In the genomic region with DNA sequence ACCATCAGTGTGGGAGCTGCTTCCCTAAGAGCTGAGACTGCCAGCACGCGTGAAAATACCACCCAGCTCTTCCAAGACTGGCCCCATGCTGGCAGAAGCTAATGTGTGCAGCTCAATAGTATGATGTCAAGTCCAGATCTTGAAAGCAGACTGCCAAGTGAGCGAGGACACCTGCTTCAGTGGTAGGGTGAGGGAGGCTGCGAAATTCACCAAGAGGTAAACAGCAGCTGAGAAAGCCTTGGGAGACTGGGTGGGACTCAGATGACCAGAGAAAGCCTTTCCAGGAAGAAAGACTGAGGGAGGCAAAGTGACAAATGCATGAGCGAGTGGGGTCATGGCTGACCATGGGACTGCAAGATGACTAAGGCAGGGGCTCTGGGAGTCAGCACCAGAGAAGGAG, we compare ENCODE assay signal across 21 cellular contexts.
DNase-seq lines count a peak whose midpoint lies in the region; ATAC-seq, FAIRE-seq and TF ChIP-seq lines count a peak whose summit lies in the region.
"Had no signal": no experiment of that assay in that cellular context is flagged by ENCODE, and none has a peak within 500 bp of the region (broad histone marks: within the 10 kb centered on the region; RNA-seq: fewer than 3 reads in every experiment).

No MANE protein-coding gene starts in this region.

- peaks cover 41% of the 10 kb centered on the region for H3K4me1 ChIP-seq in endothelial cell of umbilical vein (ENCODE audit: control insufficient read depth, extremely low read depth, insufficient read depth, low read length)
- H3K4me1 ChIP-seq in neural progenitor cell: no peaks in the 10 kb centered on the region
- no peaks in the 10 kb centered on the region for H3K4me1 ChIP-seq in smooth muscle cell (ENCODE audit: low read depth)
- no peaks in the 10 kb centered on the region for H3K4me1 ChIP-seq in breast epithelium

- no peaks in the 10 kb centered on the region for H3K36me3 Mint-ChIP-seq in activated CD8-positive, alpha-beta memory T cell treated with anti-CD3 and anti-CD28 coated beads, Interleukin-2, amount 10 ng/mL, durations not matched to agents 7 days and 5 days
- H3K36me3 Mint-ChIP-seq in neural progenitor cell: no peaks in the 10 kb centered on the region
- H3K36me3 Mint-ChIP-seq: CD14-positive monocyte had no signal

- H3K9ac ChIP-seq in endothelial cell of umbilical vein (replicated peaks; ENCODE audit: extremely low read depth, insufficient read depth, low read length) (no peak overlapping the region), neural progenitor cell (no peak overlapping the region), smooth muscle cell (ENCODE audit: low read depth) (no peak overlapping the region)

- TF ChIP-seq CTCF in endothelial cell of umbilical vein (IDR thresholded peaks at IDR 0.05; ENCODE audit: extremely low read depth in 1 of 2, insufficient read depth in 1 of 2, low read depth in 1 of 2, low read length in 2 of 2): no peak
- TF ChIP-seq CTCF in neural progenitor cell (IDR thresholded peaks at IDR 0.05): no peak
- no peak for TF ChIP-seq CTCF in smooth muscle cell (IDR thresholded peaks at IDR 0.05; ENCODE audit: borderline replicate concordance, insufficient read depth, poor library complexity, severe bottlenecking)
- TF ChIP-seq CTCF in breast epithelium (IDR thresholded peaks at IDR 0.05): no peak

- peak overlapping the region; percentile 64 for H3K27ac ChIP-seq in endothelial cell of umbilical vein (ENCODE audit: insufficient read depth, low read depth, low read length)
- H3K27ac ChIP-seq in neural progenitor cell: no peak overlapping the region
- peak overlapping the region; percentile 90 for H3K27ac ChIP-seq in smooth muscle cell (ENCODE audit: low read depth)
- H3K27ac ChIP-seq in breast epithelium: no peak overlapping the region
- H3K27ac ChIP-seq: 22Rv1 had no signal

- no TSS peak for BruUV-seq in endothelial cell of umbilical vein (replicated peaks; lab: Mats Ljungman, UMichigan)

- intact Hi-C loops in endothelial cell of umbilical vein (cut with micrococcal nuclease): loop anchor here (2.0 to 5.0 kb wide), 3 partner anchors 73 to 199 kb away; no protein-coding TSS in a partner anchor
- intact Hi-C loops in breast epithelium (cut with DNase I; ENCODE audit: low total_unique reads): no loop called here

- H3K4me3 Mint-ChIP-seq in activated CD8-positive, alpha-beta memory T cell treated with anti-CD3 and anti-CD28 coated beads, Interleukin-2, amount 10 ng/mL, durations not matched to agents 7 days and 5 days: no peak overlapping the region
- peak overlapping the region; percentile 41 for H3K4me3 Mint-ChIP-seq in neural progenitor cell
- H3K4me3 Mint-ChIP-seq: CD14-positive monocyte, GM23338 had no signal

- no peak for ATAC-seq in activated CD8-positive, alpha-beta memory T cell treated with anti-CD3 and anti-CD28 coated beads, Interleukin-2, amount 10 ng/mL, durations not matched to agents 7 days and 5 days
- no peak for ATAC-seq in GM19463 (IDR thresholded peaks at IDR 0.05; ENCODE audit: unreplicated experiment)
- ATAC-seq: GM23338 had no signal

- POLR2A ChIA-PET in endothelial cell of umbilical vein (lab: Charles Lee): no interaction called here

- H4K20me1 ChIP-seq in endothelial cell of umbilical vein (replicated peaks; ENCODE audit: control insufficient read depth, extremely low read depth, insufficient read depth, low read length) (no peaks in the 10 kb centered on the region), neural progenitor cell (ENCODE audit: low read depth) (no peaks in the 10 kb centered on the region), smooth muscle cell (ENCODE audit: low read depth) (no peaks in the 10 kb centered on the region)

- DNase-seq in activated CD8-positive, alpha-beta memory T cell treated with anti-CD3 and anti-CD28 coated beads, Interleukin-2, amount 50 U/mL, for 48 hours: peak; percentile 23
- DNase-seq in activated CD8-positive, alpha-beta memory T cell treated with anti-CD3 and anti-CD28 coated beads, Interleukin-2, amount 10 ng/mL, durations not matched to agents 7 days and 5 days: no peak
- no peak for DNase-seq in endothelial cell of umbilical vein (ENCODE audit: low read depth, low spot score)
- no peak for DNase-seq in neural progenitor cell (ENCODE audit: low spot score)
- DNase-seq in smooth muscle cell (lab: John Stamatoyannopoulos, UW; ENCODE audit: unreplicated experiment): no peak
- no peak for DNase-seq in NCI-H1105 treated with DMSO at 0.1 percent for 48 hours (lab: John Stamatoyannopoulos, UW)
- DNase-seq in breast epithelium (ENCODE audit: low spot score in 2 of 2): no peak
- DNase-seq: DMS79 treated with DMSO at 0.1 percent for 48 hours; Kasumi-1; MM.1S; NCI-H1092 treated with DMSO at 0.1 percent for 48 hours; NCI-H1694; NCI-H2081 treated with DMSO at 0.1 percent for 48 hours; NCI-H446 treated with DMSO at 0.1 percent for 48 hours; NCI-H748 treated with DMSO at 0.1 percent for 48 hours; NK-92 treated with Interleukin-12 subunit alpha and Interleukin-12 subunit beta, amount 100 ng/mL, for 24 hours; SHP77 had no signal

- peaks cover 65% of the 10 kb centered on the region for H3K27me3 Mint-ChIP-seq in activated CD8-positive, alpha-beta memory T cell treated with anti-CD3 and anti-CD28 coated beads, Interleukin-2, amount 10 ng/mL, durations not matched to agents 7 days and 5 days
- peaks cover 13% of the 10 kb centered on the region for H3K27me3 Mint-ChIP-seq in neural progenitor cell (ENCODE audit: insufficient read depth, low read depth)

- H3K4me2 ChIP-seq in endothelial cell of umbilical vein (ENCODE audit: insufficient read depth, low read length): no peak overlapping the region
- no peak overlapping the region for H3K4me2 ChIP-seq in neural progenitor cell
- no peak overlapping the region for H3K4me2 ChIP-seq in smooth muscle cell

- H3K27me3 ChIP-seq in endothelial cell of umbilical vein (ENCODE audit: control insufficient read depth in 2 of 2, insufficient read depth in 2 of 2, low read length in 2 of 2): no peaks in the 10 kb centered on the region
- no peaks in the 10 kb centered on the region for H3K27me3 ChIP-seq in neural progenitor cell
- no peaks in the 10 kb centered on the region for H3K27me3 ChIP-seq in smooth muscle cell (ENCODE audit: low read depth)
- H3K27me3 ChIP-seq in breast epithelium: no peaks in the 10 kb centered on the region

- no peak overlapping the region for H3K27ac Mint-ChIP-seq in activated CD8-positive, alpha-beta memory T cell treated with anti-CD3 and anti-CD28 coated beads, Interleukin-2, amount 10 ng/mL, durations not matched to agents 7 days and 5 days
- peak overlapping the region; percentile 88 for H3K27ac Mint-ChIP-seq in neural progenitor cell
- H3K27ac Mint-ChIP-seq: CD14-positive monocyte, GM23338 had no signal

- FAIRE-seq in endothelial cell of umbilical vein (lab: Jason Lieb, UNC): no peak

- CTCF ChIA-PET in activated CD8-positive, alpha-beta memory T cell treated with anti-CD3 and anti-CD28 coated beads, Interleukin-2, amount 10 ng/mL, durations not matched to agents 7 days and 5 days (lab: Charles Lee): no interaction called here
- CTCF ChIA-PET in endothelial cell of umbilical vein (lab: Charles Lee): interaction anchor here (0.9 to 1.4 kb wide), 2 partner anchors 62 to 203 kb away, joined by 3 read pairs; no protein-coding TSS in a partner anchor

- H2AFZ ChIP-seq in endothelial cell of umbilical vein (ENCODE audit: low read depth, low read length): no peak overlapping the region
- no peak overlapping the region for H2AFZ ChIP-seq in neural progenitor cell (replicated peaks)
- no peak overlapping the region for H2AFZ ChIP-seq in smooth muscle cell (ENCODE audit: low read depth)
- H2AFZ ChIP-seq: GM23338 had no signal

- no peaks in the 10 kb centered on the region for H3K36me3 ChIP-seq in endothelial cell of umbilical vein (ENCODE audit: control insufficient read depth in 2 of 2, extremely low read depth in 1 of 2, insufficient read depth in 2 of 2, low read length in 2 of 2)
- no peaks in the 10 kb centered on the region for H3K36me3 ChIP-seq in neural progenitor cell
- H3K36me3 ChIP-seq in smooth muscle cell (ENCODE audit: low read depth): no peaks in the 10 kb centered on the region
- H3K36me3 ChIP-seq in breast epithelium: no peaks in the 10 kb centered on the region

- H3K9me3 ChIP-seq in endothelial cell of umbilical vein (replicated peaks; ENCODE audit: control insufficient read depth, insufficient read depth, low read length) (no peaks in the 10 kb centered on the region), neural progenitor cell (ENCODE audit: low read depth) (no peaks in the 10 kb centered on the region), smooth muscle cell (replicated peaks; ENCODE audit: low read depth) (no peaks in the 10 kb centered on the region), breast epithelium (no peaks in the 10 kb centered on the region)

- dilution Hi-C loops in endothelial cell of umbilical vein (cut with MboI; ENCODE audit: extremely low pct_ligation_motif_present, low sequenced_read_pairs): no loop called here

- H3K9me1 ChIP-seq in endothelial cell of umbilical vein (replicated peaks; ENCODE audit: control insufficient read depth, extremely low read depth, insufficient read depth, low read length): no peaks in the 10 kb centered on the region

- H3K4me1 Mint-ChIP-seq in activated CD8-positive, alpha-beta memory T cell treated with anti-CD3 and anti-CD28 coated beads, Interleukin-2, amount 10 ng/mL, durations not matched to agents 7 days and 5 days: no peaks in the 10 kb centered on the region
- peaks cover 36% of the 10 kb centered on the region for H3K4me1 Mint-ChIP-seq in neural progenitor cell

- H3F3A ChIP-seq in neural progenitor cell (ENCODE audit: low read depth) (no peaks in the 10 kb centered on the region), smooth muscle cell (ENCODE audit: low read depth) (peaks cover 15% of the 10 kb centered on the region)

- WGBS in smooth muscle cell (ENCODE audit: low lambda C conversion rate): 79% methylated on average over 5 of the region's 5 CpGs

- no peaks in the 10 kb centered on the region for H3K79me2 ChIP-seq in endothelial cell of umbilical vein (ENCODE audit: control insufficient read depth, insufficient read depth, low read length)
- H3K79me2 ChIP-seq in neural progenitor cell (ENCODE audit: low read depth): no peaks in the 10 kb centered on the region
- H3K79me2 ChIP-seq in smooth muscle cell (ENCODE audit: low read depth): no peaks in the 10 kb centered on the region

- no peaks in the 10 kb centered on the region for H3K9me3 Mint-ChIP-seq in activated CD8-positive, alpha-beta memory T cell treated with anti-CD3 and anti-CD28 coated beads, Interleukin-2, amount 10 ng/mL, durations not matched to agents 7 days and 5 days (ENCODE audit: low read depth)
- H3K9me3 Mint-ChIP-seq in neural progenitor cell: no peaks in the 10 kb centered on the region
- H3K9me3 Mint-ChIP-seq: GM23338 had no signal

- no peak overlapping the region for H3K4me3 ChIP-seq in endothelial cell of umbilical vein (replicated peaks in 1 of 3; ENCODE audit: insufficient read depth in 1 of 3, low read depth in 1 of 3, low read length in 3 of 3)
- no peak overlapping the region for H3K4me3 ChIP-seq in neural progenitor cell
- H3K4me3 ChIP-seq in smooth muscle cell: no peak overlapping the region
- H3K4me3 ChIP-seq in breast epithelium: no peak overlapping the region
- H3K4me3 ChIP-seq: GM23338 had no signal

- TF ChIP-seq POLR2A in endothelial cell of umbilical vein (IDR thresholded peaks at IDR 0.05; ENCODE audit: low read depth, low read length) (no peak), breast epithelium (IDR thresholded peaks at IDR 0.05) (no peak)

Comparison
In these comparisons a context has a peak if more than half of its experiments do, and no peak if none do; other contexts are left out.
1. H3K27ac ChIP-seq: peak in endothelial cell of umbilical vein (single experiment) and smooth muscle cell (single experiment); none in neural progenitor cell (single experiment) and breast epithelium (0 of 2).